ENCODE assay signal across 1 cellular context in the genomic region with DNA sequence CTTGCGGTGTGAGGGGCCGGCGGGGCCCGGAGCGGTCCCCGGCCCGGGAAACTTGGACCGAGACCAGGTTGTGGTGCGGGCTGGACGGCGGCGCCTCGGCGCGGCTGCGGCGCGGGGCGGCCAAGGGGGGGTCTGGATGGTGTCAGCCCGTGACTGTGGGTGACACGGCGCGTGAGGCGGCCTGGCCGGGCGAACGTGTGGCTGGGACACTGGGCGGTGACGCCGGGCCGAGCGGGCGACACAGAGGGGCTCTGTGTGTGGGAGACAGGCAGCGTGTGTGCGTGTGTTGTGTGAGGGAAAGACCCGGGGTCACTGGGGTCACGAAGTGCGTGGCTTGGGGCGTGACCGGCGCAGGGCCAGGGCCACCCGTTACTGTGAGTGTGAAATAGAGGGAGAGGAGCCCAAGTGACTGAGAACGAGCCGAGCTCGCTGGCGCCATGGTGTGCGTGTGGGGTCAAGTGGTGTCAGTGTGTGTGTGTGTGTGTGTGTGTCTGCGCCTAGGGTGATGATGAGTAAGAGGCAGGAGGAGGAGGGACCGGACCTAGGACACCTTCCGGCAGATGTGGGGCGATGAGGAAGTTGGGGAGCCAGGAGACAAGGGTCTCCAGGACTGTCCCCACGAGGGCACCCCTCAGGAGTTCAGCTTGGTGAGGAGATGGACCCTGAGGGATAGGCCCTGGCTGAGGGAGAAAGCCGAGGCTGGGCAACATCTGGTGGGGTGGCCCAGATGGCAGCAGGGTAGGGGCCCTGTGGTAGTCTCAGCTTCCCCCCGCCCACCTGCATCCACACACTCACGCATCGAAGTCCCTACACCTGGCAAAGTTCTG.
TF ChIP-seq lines count a peak whose summit lies in the region.

No MANE protein-coding gene starts in this region.

TF ChIP-seq in K562, 482 proteins besides CTCF, POLR2A, EP300 and RAD21 (continued from another document and continues in another):
- TF ChIP-seq, protein P1, sequence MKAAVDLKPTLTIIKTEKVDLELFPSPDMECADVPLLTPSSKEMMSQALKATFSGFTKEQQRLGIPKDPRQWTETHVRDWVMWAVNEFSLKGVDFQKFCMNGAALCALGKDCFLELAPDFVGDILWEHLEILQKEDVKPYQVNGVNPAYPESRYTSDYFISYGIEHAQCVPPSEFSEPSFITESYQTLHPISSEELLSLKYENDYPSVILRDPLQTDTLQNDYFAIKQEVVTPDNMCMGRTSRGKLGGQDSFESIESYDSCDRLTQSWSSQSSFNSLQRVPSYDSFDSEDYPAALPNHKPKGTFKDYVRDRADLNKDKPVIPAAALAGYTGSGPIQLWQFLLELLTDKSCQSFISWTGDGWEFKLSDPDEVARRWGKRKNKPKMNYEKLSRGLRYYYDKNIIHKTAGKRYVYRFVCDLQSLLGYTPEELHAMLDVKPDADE (conservative IDR thresholded peaks at IDR 0.05; ENCODE audit: control insufficient read depth, low read depth, low read length): no peak
- TF ChIP-seq ILK (tag; IDR thresholded peaks at IDR 0.05; ENCODE audit: borderline replicate concordance, low read depth) (no peak), ZNF197 (CRISPR knock-in tag; IDR thresholded peaks at IDR 0.05; ENCODE audit: low read depth) (no peak), ZNF140 (CRISPR knock-in tag; IDR thresholded peaks at IDR 0.05) (no peak), HNRNPUL1 (IDR thresholded peaks at IDR 0.05; ENCODE audit: low read length) (no peak), CBX1 (IDR thresholded peaks at IDR 0.05; ENCODE audit: low read depth) (no peak), CBFB (CRISPR knock-in tag; IDR thresholded peaks at IDR 0.05) (no peak), NR2C2 (CRISPR knock-in tag; IDR thresholded peaks at IDR 0.05) (peak; percentile 80; the same call in 1 of the 2 replicates), NR2C2 (tag; IDR thresholded peaks at IDR 0.05) (peak; percentile 90), PHF21A (IDR thresholded peaks at IDR 0.05; ENCODE audit: borderline replicate concordance, low read depth) (peak; percentile 70; the same call in 1 of the 2 replicates), L3MBTL2 (IDR thresholded peaks at IDR 0.05) (no peak), E2F3 (CRISPR knock-in tag; IDR thresholded peaks at IDR 0.05) (no peak), ZNF445 (CRISPR knock-in tag; IDR thresholded peaks at IDR 0.05; ENCODE audit: low read depth) (no peak), TOE1 (IDR thresholded peaks at IDR 0.05; ENCODE audit: borderline replicate concordance) (peak; percentile 78), TOE1 (CRISPR knock-in tag; IDR thresholded peaks at IDR 0.05; ENCODE audit: borderline replicate concordance, low read depth) (no peak), MECOM (CRISPR knock-in tag; IDR thresholded peaks at IDR 0.05) (no peak), CBFA2T2 (conservative IDR thresholded peaks at IDR 0.05) (0 out of 2 replicates have a peak, but pooled peaks have one; percentile 15), PPARD (CRISPR knock-in tag; IDR thresholded peaks at IDR 0.05) (no peak), ZBTB12 (CRISPR knock-in tag; IDR thresholded peaks at IDR 0.05) (no peak), RHOXF2B (CRISPR knock-in tag; conservative IDR thresholded peaks at IDR 0.05) (0 out of 2 replicates have a peak, but pooled peaks have one; percentile 22), RBM25 (IDR thresholded peaks at IDR 0.05; ENCODE audit: low read depth, low read length, severe bottlenecking) (no peak), POLR2H (tag; IDR thresholded peaks at IDR 0.05; ENCODE audit: low read depth) (no peak), HDGF (IDR thresholded peaks at IDR 0.05) (peak; percentile 90; the same call in 1 of the 2 replicates), THRAP3 (IDR thresholded peaks at IDR 0.05; ENCODE audit: borderline replicate concordance) (no peak), SIN3A (IDR thresholded peaks at IDR 0.05; ENCODE audit: borderline replicate concordance in 2 of 2, control insufficient read depth in 1 of 2, low read depth in 2 of 2, low read length in 2 of 2) (peak in 1 of 2 experiments; percentile 44; a peak in 2 of 4 replicates), CBX8 (IDR thresholded peaks at IDR 0.05; ENCODE audit: borderline replicate concordance, extremely low read depth, low read depth, low read length, poor library complexity, severe bottlenecking) (no peak), ZNF507 (tag; conservative IDR thresholded peaks at IDR 0.05) (no peak), TGIF2 (CRISPR knock-in tag; IDR thresholded peaks at IDR 0.05) (no peak), ZNF282 (CRISPR knock-in tag; IDR thresholded peaks at IDR 0.05) (no peak), MCM5 (IDR thresholded peaks at IDR 0.05; ENCODE audit: low read depth) (no peak), ZC3H8 (IDR thresholded peaks at IDR 0.05) (no peak), PHTF2 (CRISPR knock-in tag; IDR thresholded peaks at IDR 0.05) (no peak), DPF2 (IDR thresholded peaks at IDR 0.05) (peak; percentile 91), ZNF830 (CRISPR knock-in tag; IDR thresholded peaks at IDR 0.05) (no peak), E2F1 (CRISPR knock-in tag; IDR thresholded peaks at IDR 0.05) (no peak), MBD1 (CRISPR knock-in tag; IDR thresholded peaks at IDR 0.05) (no peak), FOXA3 (CRISPR knock-in tag; conservative IDR thresholded peaks at IDR 0.05 in 1 of 2, IDR thresholded peaks at IDR 0.05 in 1 of 2) (peak in 1 of 2 experiments; percentile 14; a peak in 1 of 4 replicates), ZNF224 (CRISPR knock-in tag; IDR thresholded peaks at IDR 0.05) (no peak), NCOA1 (IDR thresholded peaks at IDR 0.05; ENCODE audit: low read depth) (peak; percentile 79), SUPT5H (IDR thresholded peaks at IDR 0.05) (peak; percentile 80), ZNF431 (CRISPR knock-in tag; IDR thresholded peaks at IDR 0.05) (no peak)
- TF ChIP-seq, protein P2, sequence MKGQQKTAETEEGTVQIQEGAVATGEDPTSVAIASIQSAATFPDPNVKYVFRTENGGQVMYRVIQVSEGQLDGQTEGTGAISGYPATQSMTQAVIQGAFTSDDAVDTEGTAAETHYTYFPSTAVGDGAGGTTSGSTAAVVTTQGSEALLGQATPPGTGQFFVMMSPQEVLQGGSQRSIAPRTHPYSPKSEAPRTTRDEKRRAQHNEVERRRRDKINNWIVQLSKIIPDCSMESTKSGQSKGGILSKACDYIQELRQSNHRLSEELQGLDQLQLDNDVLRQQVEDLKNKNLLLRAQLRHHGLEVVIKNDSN (CRISPR knock-in tag; IDR thresholded peaks at IDR 0.05): no peak
- TF ChIP-seq, protein P3, sequence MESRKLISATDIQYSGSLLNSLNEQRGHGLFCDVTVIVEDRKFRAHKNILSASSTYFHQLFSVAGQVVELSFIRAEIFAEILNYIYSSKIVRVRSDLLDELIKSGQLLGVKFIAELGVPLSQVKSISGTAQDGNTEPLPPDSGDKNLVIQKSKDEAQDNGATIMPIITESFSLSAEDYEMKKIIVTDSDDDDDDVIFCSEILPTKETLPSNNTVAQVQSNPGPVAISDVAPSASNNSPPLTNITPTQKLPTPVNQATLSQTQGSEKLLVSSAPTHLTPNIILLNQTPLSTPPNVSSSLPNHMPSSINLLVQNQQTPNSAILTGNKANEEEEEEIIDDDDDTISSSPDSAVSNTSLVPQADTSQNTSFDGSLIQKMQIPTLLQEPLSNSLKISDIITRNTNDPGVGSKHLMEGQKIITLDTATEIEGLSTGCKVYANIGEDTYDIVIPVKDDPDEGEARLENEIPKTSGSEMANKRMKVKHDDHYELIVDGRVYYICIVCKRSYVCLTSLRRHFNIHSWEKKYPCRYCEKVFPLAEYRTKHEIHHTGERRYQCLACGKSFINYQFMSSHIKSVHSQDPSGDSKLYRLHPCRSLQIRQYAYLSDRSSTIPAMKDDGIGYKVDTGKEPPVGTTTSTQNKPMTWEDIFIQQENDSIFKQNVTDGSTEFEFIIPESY (CRISPR knock-in tag; IDR thresholded peaks at IDR 0.05): no peak
- TF ChIP-seq, protein P4, sequence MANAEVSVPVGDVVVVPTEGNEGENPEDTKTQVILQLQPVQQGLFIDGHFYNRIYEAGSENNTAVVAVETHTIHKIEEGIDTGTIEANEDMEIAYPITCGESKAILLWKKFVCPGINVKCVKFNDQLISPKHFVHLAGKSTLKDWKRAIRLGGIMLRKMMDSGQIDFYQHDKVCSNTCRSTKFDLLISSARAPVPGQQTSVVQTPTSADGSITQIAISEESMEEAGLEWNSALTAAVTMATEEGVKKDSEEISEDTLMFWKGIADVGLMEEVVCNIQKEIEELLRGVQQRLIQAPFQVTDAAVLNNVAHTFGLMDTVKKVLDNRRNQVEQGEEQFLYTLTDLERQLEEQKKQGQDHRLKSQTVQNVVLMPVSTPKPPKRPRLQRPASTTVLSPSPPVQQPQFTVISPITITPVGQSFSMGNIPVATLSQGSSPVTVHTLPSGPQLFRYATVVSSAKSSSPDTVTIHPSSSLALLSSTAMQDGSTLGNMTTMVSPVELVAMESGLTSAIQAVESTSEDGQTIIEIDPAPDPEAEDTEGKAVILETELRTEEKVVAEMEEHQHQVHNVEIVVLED (CRISPR knock-in tag; IDR thresholded peaks at IDR 0.05): no peak
- TF ChIP-seq, protein P5, sequence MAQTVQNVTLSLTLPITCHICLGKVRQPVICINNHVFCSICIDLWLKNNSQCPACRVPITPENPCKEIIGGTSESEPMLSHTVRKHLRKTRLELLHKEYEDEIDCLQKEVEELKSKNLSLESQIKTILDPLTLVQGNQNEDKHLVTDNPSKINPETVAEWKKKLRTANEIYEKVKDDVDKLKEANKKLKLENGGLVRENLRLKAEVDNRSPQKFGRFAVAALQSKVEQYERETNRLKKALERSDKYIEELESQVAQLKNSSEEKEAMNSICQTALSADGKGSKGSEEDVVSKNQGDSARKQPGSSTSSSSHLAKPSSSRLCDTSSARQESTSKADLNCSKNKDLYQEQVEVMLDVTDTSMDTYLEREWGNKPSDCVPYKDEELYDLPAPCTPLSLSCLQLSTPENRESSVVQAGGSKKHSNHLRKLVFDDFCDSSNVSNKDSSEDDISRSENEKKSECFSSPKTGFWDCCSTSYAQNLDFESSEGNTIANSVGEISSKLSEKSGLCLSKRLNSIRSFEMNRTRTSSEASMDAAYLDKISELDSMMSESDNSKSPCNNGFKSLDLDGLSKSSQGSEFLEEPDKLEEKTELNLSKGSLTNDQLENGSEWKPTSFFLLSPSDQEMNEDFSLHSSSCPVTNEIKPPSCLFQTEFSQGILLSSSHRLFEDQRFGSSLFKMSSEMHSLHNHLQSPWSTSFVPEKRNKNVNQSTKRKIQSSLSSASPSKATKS (CRISPR knock-in tag; IDR thresholded peaks at IDR 0.05): no peak
- TF ChIP-seq, protein P6, sequence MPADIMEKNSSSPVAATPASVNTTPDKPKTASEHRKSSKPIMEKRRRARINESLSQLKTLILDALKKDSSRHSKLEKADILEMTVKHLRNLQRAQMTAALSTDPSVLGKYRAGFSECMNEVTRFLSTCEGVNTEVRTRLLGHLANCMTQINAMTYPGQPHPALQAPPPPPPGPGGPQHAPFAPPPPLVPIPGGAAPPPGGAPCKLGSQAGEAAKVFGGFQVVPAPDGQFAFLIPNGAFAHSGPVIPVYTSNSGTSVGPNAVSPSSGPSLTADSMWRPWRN (IDR thresholded peaks at IDR 0.05; ENCODE audit: low read depth): no peak
- TF ChIP-seq, protein P7, sequence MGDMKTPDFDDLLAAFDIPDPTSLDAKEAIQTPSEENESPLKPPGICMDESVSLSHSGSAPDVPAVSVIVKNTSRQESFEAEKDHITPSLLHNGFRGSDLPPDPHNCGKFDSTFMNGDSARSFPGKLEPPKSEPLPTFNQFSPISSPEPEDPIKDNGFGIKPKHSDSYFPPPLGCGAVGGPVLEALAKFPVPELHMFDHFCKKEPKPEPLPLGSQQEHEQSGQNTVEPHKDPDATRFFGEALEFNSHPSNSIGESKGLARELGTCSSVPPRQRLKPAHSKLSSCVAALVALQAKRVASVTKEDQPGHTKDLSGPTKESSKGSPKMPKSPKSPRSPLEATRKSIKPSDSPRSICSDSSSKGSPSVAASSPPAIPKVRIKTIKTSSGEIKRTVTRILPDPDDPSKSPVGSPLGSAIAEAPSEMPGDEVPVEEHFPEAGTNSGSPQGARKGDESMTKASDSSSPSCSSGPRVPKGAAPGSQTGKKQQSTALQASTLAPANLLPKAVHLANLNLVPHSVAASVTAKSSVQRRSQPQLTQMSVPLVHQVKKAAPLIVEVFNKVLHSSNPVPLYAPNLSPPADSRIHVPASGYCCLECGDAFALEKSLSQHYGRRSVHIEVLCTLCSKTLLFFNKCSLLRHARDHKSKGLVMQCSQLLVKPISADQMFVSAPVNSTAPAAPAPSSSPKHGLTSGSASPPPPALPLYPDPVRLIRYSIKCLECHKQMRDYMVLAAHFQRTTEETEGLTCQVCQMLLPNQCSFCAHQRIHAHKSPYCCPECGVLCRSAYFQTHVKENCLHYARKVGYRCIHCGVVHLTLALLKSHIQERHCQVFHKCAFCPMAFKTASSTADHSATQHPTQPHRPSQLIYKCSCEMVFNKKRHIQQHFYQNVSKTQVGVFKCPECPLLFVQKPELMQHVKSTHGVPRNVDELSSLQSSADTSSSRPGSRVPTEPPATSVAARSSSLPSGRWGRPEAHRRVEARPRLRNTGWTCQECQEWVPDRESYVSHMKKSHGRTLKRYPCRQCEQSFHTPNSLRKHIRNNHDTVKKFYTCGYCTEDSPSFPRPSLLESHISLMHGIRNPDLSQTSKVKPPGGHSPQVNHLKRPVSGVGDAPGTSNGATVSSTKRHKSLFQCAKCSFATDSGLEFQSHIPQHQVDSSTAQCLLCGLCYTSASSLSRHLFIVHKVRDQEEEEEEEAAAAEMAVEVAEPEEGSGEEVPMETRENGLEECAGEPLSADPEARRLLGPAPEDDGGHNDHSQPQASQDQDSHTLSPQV (IDR thresholded peaks at IDR 0.05): no peak
